ENCODE assay signal across 23 cellular contexts in the genomic region with DNA sequence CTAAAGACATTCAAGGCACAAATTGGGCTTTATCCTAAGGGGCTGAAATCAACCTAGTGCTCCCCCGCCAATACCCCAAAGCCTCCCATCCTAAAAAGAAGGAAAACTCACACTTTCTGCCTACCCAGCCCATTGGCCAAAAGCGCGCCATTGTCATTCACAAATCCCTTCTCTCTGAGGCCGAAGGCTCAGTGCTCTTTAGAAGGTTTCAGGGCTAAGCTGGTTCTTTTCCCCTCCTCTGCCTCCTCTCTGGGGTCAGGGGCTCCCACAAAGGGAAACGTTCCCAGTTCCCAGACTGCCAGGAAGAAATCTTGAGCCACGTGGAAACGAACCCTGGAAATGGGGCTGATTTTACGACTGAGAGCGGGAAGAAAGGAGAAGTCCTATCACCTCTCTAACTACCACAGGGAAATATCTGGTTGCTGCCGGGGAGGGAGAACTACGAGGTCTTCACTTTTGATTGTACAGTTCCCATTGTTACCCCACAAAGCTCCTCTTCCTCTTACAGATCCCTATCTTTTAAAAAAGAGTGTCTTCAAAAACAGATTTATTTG. TPM values are rescaled to one million over a fixed set of nuclear protein-coding genes. Genes with fewer than 3 reads are reported as not detected.
DNase-seq lines count a peak whose midpoint lies in the region; ATAC-seq, FAIRE-seq and TF ChIP-seq lines count a peak whose summit lies in the region.
"Had no signal": no experiment of that assay in that cellular context is flagged by ENCODE, and none has a peak within 500 bp of the region (broad histone marks: within the 10 kb centered on the region; RNA-seq: fewer than 3 reads in every experiment).

No MANE protein-coding gene starts in this region.

- no peaks in the 10 kb centered on the region for H3K4me1 Mint-ChIP-seq in natural killer cell treated with Interleukin-12 subunit alpha and Interleukin-12 subunit beta and Interleukin-15 and Interleukin-18, amount 100 ng/mL, for 72 hours (ENCODE audit: low read depth in 2 of 2)
- H3K4me1 Mint-ChIP-seq: CD14-positive monocyte had no signal

- H2AFZ ChIP-seq in H1 (ENCODE audit: low read length): no peak overlapping the region
- no peak overlapping the region for H2AFZ ChIP-seq in neural cell (ENCODE audit: low read depth, low read length)

- H3K27ac ChIP-seq in H1 (ENCODE audit: low read depth, low read length) (no peak overlapping the region), neural cell (ENCODE audit: low read length) (no peak overlapping the region)
- H3K27ac ChIP-seq: A549; BLaER1 treated with 17β-estradiol and CSF1 and Interleukin-3, amounts not matched to agents 10 nM and 100 nM had no signal

- no peak overlapping the region for H3K18ac ChIP-seq in H1 (ENCODE audit: extremely low read depth, low read length)

- no peaks in the 10 kb centered on the region for H3K79me1 ChIP-seq in H1 (ENCODE audit: low read depth, low read length)

- H3K9ac ChIP-seq in H1 (replicated peaks in 1 of 4; ENCODE audit: extremely low read depth in 1 of 4, low read depth in 3 of 4, low read length in 3 of 4): no peak overlapping the region
- no peak overlapping the region for H3K9ac ChIP-seq in neural cell (ENCODE audit: low read length)
- H3K9ac ChIP-seq: BLaER1 treated with 17β-estradiol and CSF1 and Interleukin-3, amounts not matched to agents 10 nM and 100 nM had no signal

- peaks cover 4% of the 10 kb centered on the region for H3K9me3 Mint-ChIP-seq in natural killer cell treated with Interleukin-12 subunit alpha and Interleukin-12 subunit beta and Interleukin-15 and Interleukin-18, amount 100 ng/mL, for 72 hours
- H3K9me3 Mint-ChIP-seq: CD4-positive, alpha-beta T cell had no signal

- H2BK15ac ChIP-seq in H1 (ENCODE audit: low read length): no peak overlapping the region

- H2BK20ac ChIP-seq in H1 (ENCODE audit: low read length): no peak overlapping the region

- no peak overlapping the region for H2BK120ac ChIP-seq in H1 (replicated peaks; ENCODE audit: low read depth, low read length)

- no peaks in the 10 kb centered on the region for H3K36me3 Mint-ChIP-seq in natural killer cell treated with Interleukin-12 subunit alpha and Interleukin-12 subunit beta and Interleukin-15 and Interleukin-18, amount 100 ng/mL, for 72 hours
- H3K36me3 Mint-ChIP-seq: CD8-positive, alpha-beta memory T cell had no signal

- no peaks in the 10 kb centered on the region for H3K79me2 ChIP-seq in H1 (ENCODE audit: control insufficient read depth in 1 of 2, insufficient read depth in 2 of 2, low read length in 2 of 2)
- H3K79me2 ChIP-seq in neural cell (replicated peaks; ENCODE audit: insufficient read depth, low read length): no peaks in the 10 kb centered on the region

- TF ChIP-seq POLR2A in H1 (IDR thresholded peaks at IDR 0.05; ENCODE audit: control extremely low read depth in 1 of 2, low read depth in 2 of 2, low read length in 2 of 2): no peak

- no peak overlapping the region for H3K4me3 Mint-ChIP-seq in natural killer cell treated with Interleukin-12 subunit alpha and Interleukin-12 subunit beta and Interleukin-15 and Interleukin-18, amount 100 ng/mL, for 72 hours
- H3K4me3 Mint-ChIP-seq: CD4-positive, alpha-beta T cell; CD8-positive, alpha-beta memory T cell; HFFc6 had no signal

- H3K14ac ChIP-seq in H1 (ENCODE audit: insufficient read length): no peak overlapping the region

- no peaks in the 10 kb centered on the region for H3F3A ChIP-seq in neural cell (ENCODE audit: insufficient read depth, low read length, poor library complexity, severe bottlenecking)

- peaks cover 57 to 81% of the 10 kb centered on the region in 2 donors for H3K27me3 Mint-ChIP-seq in natural killer cell treated with Interleukin-12 subunit alpha and Interleukin-12 subunit beta and Interleukin-15 and Interleukin-18, amount 100 ng/mL, for 72 hours

- H2AK5ac ChIP-seq in H1 (ENCODE audit: low read depth, low read length): no peak overlapping the region

- TF ChIP-seq EP300 in H1 (IDR thresholded peaks at IDR 0.05; ENCODE audit: borderline replicate concordance in 1 of 2, low read depth in 2 of 2, low read length in 2 of 2): no peak
- no peak for TF ChIP-seq EP300 in neural cell (conservative IDR thresholded peaks at IDR 0.05; ENCODE audit: poor library complexity, severe bottlenecking)

- H3K27me3 ChIP-seq in H7 (ENCODE audit: control insufficient read depth, insufficient read depth, low read length) (peaks cover 100% of the 10 kb centered on the region), H1 (replicated peaks in 1 of 4; ENCODE audit: control insufficient read depth in 3 of 4, extremely low read depth in 1 of 4, insufficient read depth in 3 of 4, low read length in 3 of 4) (peaks cover 83 to 100% (median 87%) of the 10 kb centered on the region in 4 experiments), neural cell (ENCODE audit: insufficient read depth, low read depth, low read length) (peaks cover 100% of the 10 kb centered on the region)

- ATAC-seq in natural killer cell treated with Interleukin-12 subunit alpha and Interleukin-12 subunit beta and Interleukin-15 and Interleukin-18, amount 100 ng/mL, for 72 hours: no peak
- ATAC-seq: A549, GM12878 had no signal

- peaks cover 3% of the 10 kb centered on the region for H3K23me2 ChIP-seq in H1 (ENCODE audit: low read depth, low read length)

- H3K4ac ChIP-seq in H1 (replicated peaks; ENCODE audit: insufficient read length, low read depth, low read length): no peak overlapping the region

- H3K4me3 ChIP-seq in H7 (ENCODE audit: insufficient read depth, low read depth, low read length): no peak overlapping the region
- peak overlapping the region in 3 of 4 experiments; percentile 6 to 15 (median 7); a peak in 3 of 8 replicates for H3K4me3 ChIP-seq in H1 (ENCODE audit: extremely low read depth in 1 of 4, insufficient read depth in 2 of 4, low read depth in 3 of 4, low read length in 4 of 4)
- no peak overlapping the region for H3K4me3 ChIP-seq in neural cell (ENCODE audit: low read length)
- H3K4me3 ChIP-seq: A549; BLaER1 treated with 17β-estradiol and CSF1 and Interleukin-3, amounts not matched to agents 10 nM and 100 nM; GM12878; HAP-1 had no signal

- DNase-seq in H7 (peak; percentile 56), H1 (ENCODE audit: low read depth in 1 of 2, low spot score in 2 of 2) (peak in 1 of 2 experiments; percentile 64), SIG-M5 treated with dmso at 0.1 percent for 504 hours (lab: John Stamatoyannopoulos, UW; ENCODE audit: unreplicated experiment) (no peak), activated gamma-delta T cell treated with Interleukin-2 at 50 U/mL for 16 hours (no peak)
- no peak for DNase-seq in natural killer cell treated with Interleukin-12 subunit alpha and Interleukin-12 subunit beta and Interleukin-15 and Interleukin-18, amount 100 ng/mL, for 72 hours (ENCODE audit: low spot score)
- DNase-seq: 8988T; ACHN; AML-193; BE2C; CD4-positive, alpha-beta T cell; CD8-positive, alpha-beta memory T cell; DMS 273 treated with DMSO at 0.1 percent for 48 hours; DMS79; EL; GDM1; GOT3; HFFc6 had no signal

- POLR2A ChIA-PET in H1 (lab: Charles Lee; ENCODE audit: partially characterized antibody): interaction anchor here (0.7 to 1.4 kb wide), 2 partner anchors 9 to 12 kb away, joined by 3 read pairs; no protein-coding TSS in a partner anchor

- WGBS in H1 (ENCODE audit: extremely low coverage in 1 of 2, insufficient coverage in 1 of 2, insufficient read length in 1 of 2, insufficient replicate concordance in 2 of 2, low coverage in 1 of 2, low lambda C conversion rate in 2 of 2, missing lambda C conversion rate in 1 of 2), 2 experiments: 5% methylated on average over 11 of the region's 11 CpGs; no CpG with 5 or more reads in 1 of the 2 experiments

- H3K9me3 ChIP-seq in H1 (ENCODE audit: insufficient read depth in 2 of 2, low read depth in 1 of 2, low read length in 1 of 2) (peaks cover 0 to 9% of the 10 kb centered on the region in 2 experiments; a peak in 2 of 4 replicates), neural cell (ENCODE audit: low read length) (peaks cover 8% of the 10 kb centered on the region)
- H3K9me3 ChIP-seq: A549, BE2C, HAP-1 had no signal

- no peak overlapping the region for H4K8ac ChIP-seq in H1 (ENCODE audit: extremely low read depth, insufficient read depth, low read length)

- no peak overlapping the region for H2BK5ac ChIP-seq in H1 (ENCODE audit: low read depth, low read length)

- no peak overlapping the region for H3K27ac Mint-ChIP-seq in natural killer cell treated with Interleukin-12 subunit alpha and Interleukin-12 subunit beta and Interleukin-15 and Interleukin-18, amount 100 ng/mL, for 72 hours
- H3K27ac Mint-ChIP-seq: CD14-positive monocyte; CD4-positive, alpha-beta T cell; CD8-positive, alpha-beta memory T cell; HFFc6 had no signal

- no peaks in the 10 kb centered on the region for H3K9me2 ChIP-seq in neural cell (ENCODE audit: insufficient read depth, low read length)

- no peak overlapping the region for H3K56ac ChIP-seq in H1 (replicated peaks; ENCODE audit: insufficient read length, low read depth, low read length)

- no peak overlapping the region for H3K23ac ChIP-seq in H1 (ENCODE audit: insufficient read length)

- H3K4me2 ChIP-seq in H1 (ENCODE audit: insufficient read depth in 1 of 2, low read depth in 2 of 2, low read length in 2 of 2): peak overlapping the region; percentile 22 to 59
- H3K4me2 ChIP-seq in neural cell (ENCODE audit: low read length): no peak overlapping the region
- H3K4me2 ChIP-seq: A549; BLaER1 treated with 17β-estradiol and CSF1 and Interleukin-3, amounts not matched to agents 10 nM and 100 nM had no signal

- CTCF ChIA-PET in H1 (lab: Charles Lee; ENCODE audit: partially characterized antibody): interaction anchor here (0.6 to 9.2 kb wide), 6 partner anchors 8 to 501 kb away, joined by 3 to 146 read pairs (median 4); no protein-coding TSS in a partner anchor

- H4K91ac ChIP-seq in H1 (replicated peaks; ENCODE audit: insufficient read length, low read length): no peak overlapping the region

- H4K20me1 ChIP-seq in H1 (replicated peaks in 1 of 2; ENCODE audit: control insufficient read depth in 1 of 2, insufficient read depth in 2 of 2, low read length in 2 of 2) (peaks cover 7 to 27% of the 10 kb centered on the region in 2 experiments), neural cell (ENCODE audit: insufficient read depth) (no peaks in the 10 kb centered on the region)

- FAIRE-seq in H1 (lab: Jason Lieb, UNC): no peak
- FAIRE-seq: A549, GM12878 had no signal

- no peak overlapping the region for H2BK12ac ChIP-seq in H1 (ENCODE audit: low read depth, low read length)

- TF ChIP-seq RAD21 in H1 (IDR thresholded peaks at IDR 0.05 in 1 of 2, conservative IDR thresholded peaks at IDR 0.05 in 1 of 2; ENCODE audit: low read depth in 2 of 2, low read length in 2 of 2) (no peak), neural cell (conservative IDR thresholded peaks at IDR 0.05) (no peak)

- TF ChIP-seq CTCF in H1 (IDR thresholded peaks at IDR 0.05; ENCODE audit: control extremely low read depth in 1 of 3, insufficient read depth in 1 of 3, low read depth in 1 of 3, low read length in 3 of 3): no peak
- no peak for TF ChIP-seq CTCF in neural cell (IDR thresholded peaks at IDR 0.05; ENCODE audit: poor library complexity, severe bottlenecking)

- no peaks in the 10 kb centered on the region for H3K36me3 ChIP-seq in H7 (replicated peaks; ENCODE audit: control insufficient read depth, insufficient read depth, low read length)
- peaks cover 0 to 9% (median 0%) of the 10 kb centered on the region in 4 experiments; a peak in 2 of 8 replicates for H3K36me3 ChIP-seq in H1 (ENCODE audit: control insufficient read depth in 2 of 4, insufficient read depth in 4 of 4, low read length in 3 of 4)
- no peaks in the 10 kb centered on the region for H3K36me3 ChIP-seq in neural cell (ENCODE audit: insufficient read depth, low read length)
- H3K36me3 ChIP-seq: BE2C; BLaER1 treated with 17β-estradiol and CSF1 and Interleukin-3, amounts not matched to agents 10 nM and 100 nM; HAP-1 had no signal

- H4K5ac ChIP-seq in H1 (ENCODE audit: insufficient read length, low read depth, low read length): no peak overlapping the region

- H3K4me1 ChIP-seq in H1 (replicated peaks in 1 of 4; ENCODE audit: control insufficient read depth in 3 of 4, insufficient read depth in 4 of 4, low read length in 3 of 4): peaks cover 17 to 33% (median 24%) of the 10 kb centered on the region in 4 experiments
- H3K4me1 ChIP-seq: A549; BE2C; BLaER1 treated with 17β-estradiol and CSF1 and Interleukin-3, amounts not matched to agents 10 nM and 100 nM; HAP-1 had no signal

RNA-seq across cellular contexts. Expression of a gene that starts 1.7 kb away (rescaled TPM):
- 0.07 and 0.15 TPM in 2 replicates for total RNA-seq in H7 (2014; rRNA removed; shearing (Covaris generic))
- total RNA-seq in H1 (2021; fragmentation: NEBNext Ultra II Directional; extraction: Animal tissue kit (Norgen Biotek cat#: 25700)): 0.11 and 0.21 TPM in 2 replicates
- 0.05 TPM in 2 replicates for polyA plus RNA-seq in H1 (2011; rRNA removed)
- 0.08 TPM for polyA plus RNA-seq in H1 (2011; cell fraction: cytosol; rRNA removed)
- polyA plus RNA-seq in H1 (2011; cell fraction: nucleus; rRNA removed): 0.13 TPM
- 0.32 to 0.51 TPM (median 0.36 TPM) in 3 of 4 replicates, not detected in the other for polyA plus RNA-seq in H1 (2012, experiment 1 of 2)
- 0.39 TPM for polyA plus RNA-seq in H1 (2012, experiment 2 of 2)
- 0.08 TPM for polyA plus RNA-seq in H1 (2013, experiment 1 of 2)
- polyA plus RNA-seq in H1 (2013, experiment 2 of 2): 0.04 TPM
- polyA minus RNA-seq in H1 (2011; rRNA and poly(A)+ RNA removed): not detected in 2 replicates
- not detected for polyA minus RNA-seq in H1 (2011; cell fraction: cytosol; rRNA and poly(A)+ RNA removed)
- not detected for polyA minus RNA-seq in H1 (2011; cell fraction: nucleus; rRNA and poly(A)+ RNA removed)
- not detected in 2 replicates for polyA plus RNA-seq in neural cell
- polyA minus RNA-seq in neural cell: 0.73 TPM in 1 of 2 replicates, not detected in the other
- total RNA-seq in natural killer cell treated with Interleukin-12 subunit alpha and Interleukin-12 subunit beta and Interleukin-15 and Interleukin-18, amount 100 ng/mL, for 72 hours: not detected
- total RNA-seq: CD4-positive, alpha-beta T cell; CD8-positive, alpha-beta memory T cell; GM12878; HFFc6 had no signal
- polyA plus RNA-seq: A549; CD14-positive monocyte; CD8-positive, alpha-beta memory T cell; GM12878 had no signal

Comparison
In these comparisons a context has a peak if more than half of its experiments do, and no peak if none do; other contexts are left out.
1. H3K4me3 ChIP-seq: peak in H1 (3 of 4); none in H7 (single experiment) and neural cell (single experiment).